Comparison of ENCODE assay signal across 8 cellular contexts in genomic region chr7:128343554-128344430, GRCh38. TPM values are rescaled to one million over a fixed set of nuclear protein-coding genes. Genes with fewer than 3 reads are reported as not detected.
DNase-seq lines count a peak whose midpoint lies in the region; ATAC-seq and TF ChIP-seq lines count a peak whose summit lies in the region.

A gene with protein sequence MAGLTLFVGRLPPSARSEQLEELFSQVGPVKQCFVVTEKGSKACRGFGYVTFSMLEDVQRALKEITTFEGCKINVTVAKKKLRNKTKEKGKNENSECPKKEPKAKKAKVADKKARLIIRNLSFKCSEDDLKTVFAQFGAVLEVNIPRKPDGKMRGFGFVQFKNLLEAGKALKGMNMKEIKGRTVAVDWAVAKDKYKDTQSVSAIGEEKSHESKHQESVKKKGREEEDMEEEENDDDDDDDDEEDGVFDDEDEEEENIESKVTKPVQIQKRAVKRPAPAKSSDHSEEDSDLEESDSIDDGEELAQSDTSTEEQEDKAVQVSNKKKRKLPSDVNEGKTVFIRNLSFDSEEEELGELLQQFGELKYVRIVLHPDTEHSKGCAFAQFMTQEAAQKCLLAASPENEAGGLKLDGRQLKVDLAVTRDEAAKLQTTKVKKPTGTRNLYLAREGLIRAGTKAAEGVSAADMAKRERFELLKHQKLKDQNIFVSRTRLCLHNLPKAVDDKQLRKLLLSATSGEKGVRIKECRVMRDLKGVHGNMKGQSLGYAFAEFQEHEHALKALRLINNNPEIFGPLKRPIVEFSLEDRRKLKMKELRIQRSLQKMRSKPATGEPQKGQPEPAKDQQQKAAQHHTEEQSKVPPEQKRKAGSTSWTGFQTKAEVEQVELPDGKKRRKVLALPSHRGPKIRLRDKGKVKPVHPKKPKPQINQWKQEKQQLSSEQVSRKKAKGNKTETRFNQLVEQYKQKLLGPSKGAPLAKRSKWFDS (minus strand): TSS chr7:128343908. CDS start chr7:128343793, 115 bp downstream.

- peak within 1 kb of the TSS; percentile 99 for H2AFZ ChIP-seq in OCI-LY1 (ENCODE audit: low read length)

- H3K4me3 ChIP-seq in OCI-LY1 (ENCODE audit: low read depth, low read length, poor library complexity, severe bottlenecking): peak within 1 kb of the TSS; percentile 73

- H3K79me2 ChIP-seq in OCI-LY1 (ENCODE audit: insufficient read depth, low read length): peaks cover 32% of the 10 kb centered on the region

- peaks cover 21% of the 10 kb centered on the region for H3K4me1 ChIP-seq in OCI-LY1 (ENCODE audit: insufficient read depth, low read length, severe bottlenecking)

- TF ChIP-seq CTCF in OCI-LY1 (IDR thresholded peaks at IDR 0.05; ENCODE audit: low read length): no peak
- no peak for TF ChIP-seq CTCF in endothelial cell (IDR thresholded peaks at IDR 0.05; ENCODE audit: unreplicated experiment)

- DNase-seq in D341Med (ENCODE audit: low spot score) (peak; percentile 92), HUDEP-2 (lab: John Stamatoyannopoulos, UW; ENCODE audit: unreplicated experiment in 76 of 76) (peak in 73 of 76 experiments; percentile 15 to 90 (median 78)), endothelial cell (ENCODE audit: low spot score) (peak; percentile 78), midbrain (lab: John Stamatoyannopoulos, UW) (peak; percentile 91)
- peak; percentile 78 for DNase-seq in activated CD8-positive, alpha-beta memory T cell treated with anti-CD3 and anti-CD28 coated beads, Interleukin-2, amount 50 U/mL, for 4 hours
- DNase-seq in stimulated activated CD8-positive, alpha-beta memory T cell treated with anti-CD3 and anti-CD28 coated beads, Interleukin-15, amount 100 ng/mL, for 48 hours (ENCODE audit: low read depth in 2 of 2): peak; percentile 71 to 72

- no peaks in the 10 kb centered on the region for H3K9me3 Mint-ChIP-seq in endothelial cell (ENCODE audit: unreplicated experiment)

- peaks cover 5% of the 10 kb centered on the region for H3K27me3 Mint-ChIP-seq in endothelial cell (ENCODE audit: unreplicated experiment)

- H3K27ac Mint-ChIP-seq in endothelial cell (ENCODE audit: unreplicated experiment): peak within 1 kb of the TSS; percentile 80

- H3K4me1 Mint-ChIP-seq in endothelial cell (ENCODE audit: unreplicated experiment): peaks cover 7% of the 10 kb centered on the region

- ATAC-seq in GM21390 (IDR thresholded peaks at IDR 0.05; ENCODE audit: unreplicated experiment): peak; percentile 94

- peak within 1 kb of the TSS; percentile 91 for H3K4me2 ChIP-seq in OCI-LY1 (ENCODE audit: low read length)

- H3K36me3 Mint-ChIP-seq in endothelial cell (ENCODE audit: low read depth, unreplicated experiment): peaks cover 4% of the 10 kb centered on the region

- no peaks in the 10 kb centered on the region for H3K27me3 ChIP-seq in OCI-LY1 (ENCODE audit: insufficient read depth, low read length)

- H3K36me3 ChIP-seq in OCI-LY1 (ENCODE audit: insufficient read depth, low read length): peaks cover 27% of the 10 kb centered on the region

- H3K9me3 ChIP-seq in OCI-LY1 (ENCODE audit: low read length): no peaks in the 10 kb centered on the region

- peak within 1 kb of the TSS; percentile 83 for H3K4me3 Mint-ChIP-seq in endothelial cell (ENCODE audit: unreplicated experiment)

- peak within 1 kb of the TSS; percentile 79 for H3K9ac ChIP-seq in OCI-LY1 (ENCODE audit: low read length)

- no peaks in the 10 kb centered on the region for H4K20me1 ChIP-seq in OCI-LY1 (ENCODE audit: insufficient read depth, low read length)

- no peaks in the 10 kb centered on the region for H3F3A ChIP-seq in OCI-LY1 (ENCODE audit: insufficient read depth, low read length)

- peak within 1 kb of the TSS; percentile 80 for H3K27ac ChIP-seq in OCI-LY1 (ENCODE audit: low read depth, low read length, poor library complexity, severe bottlenecking)

- no peaks in the 10 kb centered on the region for H3K9me2 ChIP-seq in OCI-LY1 (ENCODE audit: low read depth, low read length)

RNA-seq across cellular contexts. Expression of the gene that starts here (rescaled TPM):
- total RNA-seq in endothelial cell (ENCODE audit: unreplicated experiment): 42.8 TPM

Comparison
In these comparisons a context has a peak if more than half of its experiments do, and no peak if none do; other contexts are left out.
1. Peak in every context shown above with its lines: DNase-seq, ATAC-seq, H3K4me3 ChIP-seq and H3K27ac ChIP-seq.